In genomic region chr4:104942990-104943758, GRCh38 we compare ENCODE assay signal across 12 cellular contexts.
DNase-seq lines count a peak whose midpoint lies in the region; ATAC-seq lines count a peak whose summit lies in the region.
"Had no signal": no experiment of that assay in that cellular context is flagged by ENCODE, and none has a peak within 500 bp of the region (broad histone marks: within the 10 kb centered on the region; RNA-seq: fewer than 3 reads in every experiment).

No MANE protein-coding gene starts in this region.

- intact Hi-C loops in activated CD4-positive, alpha-beta T cell treated with anti-CD3 and anti-CD28 coated beads, Interleukin-2, amount 10 ng/mL, durations not matched to agents 24 days and 14 days (cut with micrococcal nuclease): no loop called here
- intact Hi-C loops in activated T-helper 1 cell treated with anti-CD3 and anti-CD28 coated beads, Interleukin-12 subunit alpha, Interleukin-12 subunit beta, Interleukin-2, Interleukin-4 antibody, amounts not matched to agents 30 ng/mL and 10 ng/mL and 1 ng/mL, durations not matched to agents 14 hours and 24 hours and 36 hours (cut with micrococcal nuclease): loop anchor here (2.0 to 5.0 kb wide), 2 partner anchors 24 to 119 kb away; no protein-coding TSS in a partner anchor

- peaks cover 14% of the 10 kb centered on the region for H3K9me3 Mint-ChIP-seq in activated CD4-positive, alpha-beta T cell treated with anti-CD3 and anti-CD28 coated beads, Interleukin-2, amount 10 ng/mL, durations not matched to agents 24 days and 14 days
- peaks cover 5% of the 10 kb centered on the region for H3K9me3 Mint-ChIP-seq in activated T-helper 1 cell treated with anti-CD3 and anti-CD28 coated beads, Interleukin-12 subunit alpha, Interleukin-12 subunit beta, Interleukin-2, Interleukin-4 antibody, amounts not matched to agents 30 ng/mL and 10 ng/mL and 1 ng/mL, durations not matched to agents 14 hours and 24 hours and 36 hours
- H3K9me3 Mint-ChIP-seq in stimulated activated memory B cell treated with anti-CD40 and anti-IgM and Interleukin-4, amounts not matched to agents 10 μg/mL and 1 μg/mL and 100 μg/mL, for 72 hours: no peaks in the 10 kb centered on the region

- peak; percentile 66 for DNase-seq in activated CD4-positive, alpha-beta T cell treated with anti-CD3 and anti-CD28 coated beads, Interleukin-2, amount 10 ng/mL, durations not matched to agents 24 days and 14 days
- no peak for DNase-seq in activated CD4-positive, alpha-beta T cell treated with anti-CD3 and anti-CD28 coated beads for 1 hour
- DNase-seq in activated T-helper 1 cell treated with anti-CD3 and anti-CD28 coated beads, Interleukin-12 subunit alpha, Interleukin-12 subunit beta, Interleukin-2, Interleukin-4 antibody, amounts not matched to agents 30 ng/mL and 10 ng/mL and 1 ng/mL, durations not matched to agents 14 hours and 24 hours and 36 hours (ENCODE audit: low spot score): no peak
- DNase-seq in dermis blood vessel endothelial cell: no peak
- DNase-seq in SHP77 treated with DMSO at 0.1 percent for 48 hours (lab: John Stamatoyannopoulos, UW): no peak
- no peak for DNase-seq in NCI-H1092 treated with DMSO at 0.1 percent for 48 hours (lab: John Stamatoyannopoulos, UW)
- DNase-seq: activated CD4-positive, alpha-beta T cell treated with anti-CD3 and anti-CD28 coated beads, Interleukin-2, amount 50 U/mL, for 48 hours; gastrocnemius medialis; NCI-H2107 had no signal

- H3K4me3 Mint-ChIP-seq in activated CD4-positive, alpha-beta T cell treated with anti-CD3 and anti-CD28 coated beads, Interleukin-2, amount 10 ng/mL, durations not matched to agents 24 days and 14 days: no peak overlapping the region
- H3K4me3 Mint-ChIP-seq in activated T-helper 1 cell treated with anti-CD3 and anti-CD28 coated beads, Interleukin-12 subunit alpha, Interleukin-12 subunit beta, Interleukin-2, Interleukin-4 antibody, amounts not matched to agents 30 ng/mL and 10 ng/mL and 1 ng/mL, durations not matched to agents 14 hours and 24 hours and 36 hours: no peak overlapping the region
- H3K4me3 Mint-ChIP-seq in stimulated activated memory B cell treated with anti-CD40 and anti-IgM and Interleukin-4, amounts not matched to agents 10 μg/mL and 1 μg/mL and 100 μg/mL, for 72 hours: no peak overlapping the region

- peaks cover 1% of the 10 kb centered on the region for H3K27me3 Mint-ChIP-seq in activated CD4-positive, alpha-beta T cell treated with anti-CD3 and anti-CD28 coated beads, Interleukin-2, amount 10 ng/mL, durations not matched to agents 24 days and 14 days
- H3K27me3 Mint-ChIP-seq in activated T-helper 1 cell treated with anti-CD3 and anti-CD28 coated beads, Interleukin-12 subunit alpha, Interleukin-12 subunit beta, Interleukin-2, Interleukin-4 antibody, amounts not matched to agents 30 ng/mL and 10 ng/mL and 1 ng/mL, durations not matched to agents 14 hours and 24 hours and 36 hours (ENCODE audit: insufficient read depth): peaks cover 3% of the 10 kb centered on the region
- no peaks in the 10 kb centered on the region for H3K27me3 Mint-ChIP-seq in stimulated activated memory B cell treated with anti-CD40 and anti-IgM and Interleukin-4, amounts not matched to agents 10 μg/mL and 1 μg/mL and 100 μg/mL, for 72 hours

- H3K4me1 Mint-ChIP-seq in activated CD4-positive, alpha-beta T cell treated with anti-CD3 and anti-CD28 coated beads, Interleukin-2, amount 10 ng/mL, durations not matched to agents 24 days and 14 days: peaks cover 9% of the 10 kb centered on the region
- peaks cover 23% of the 10 kb centered on the region for H3K4me1 Mint-ChIP-seq in activated T-helper 1 cell treated with anti-CD3 and anti-CD28 coated beads, Interleukin-12 subunit alpha, Interleukin-12 subunit beta, Interleukin-2, Interleukin-4 antibody, amounts not matched to agents 30 ng/mL and 10 ng/mL and 1 ng/mL, durations not matched to agents 14 hours and 24 hours and 36 hours (ENCODE audit: low read depth)
- H3K4me1 Mint-ChIP-seq in stimulated activated memory B cell treated with anti-CD40 and anti-IgM and Interleukin-4, amounts not matched to agents 10 μg/mL and 1 μg/mL and 100 μg/mL, for 72 hours: no peaks in the 10 kb centered on the region

- no peaks in the 10 kb centered on the region for H3K36me3 Mint-ChIP-seq in activated CD4-positive, alpha-beta T cell treated with anti-CD3 and anti-CD28 coated beads, Interleukin-2, amount 10 ng/mL, durations not matched to agents 24 days and 14 days (ENCODE audit: low read depth)
- peaks cover 5% of the 10 kb centered on the region for H3K36me3 Mint-ChIP-seq in activated T-helper 1 cell treated with anti-CD3 and anti-CD28 coated beads, Interleukin-12 subunit alpha, Interleukin-12 subunit beta, Interleukin-2, Interleukin-4 antibody, amounts not matched to agents 30 ng/mL and 10 ng/mL and 1 ng/mL, durations not matched to agents 14 hours and 24 hours and 36 hours (ENCODE audit: low read depth)
- H3K36me3 Mint-ChIP-seq in stimulated activated memory B cell treated with anti-CD40 and anti-IgM and Interleukin-4, amounts not matched to agents 10 μg/mL and 1 μg/mL and 100 μg/mL, for 72 hours: no peaks in the 10 kb centered on the region

- ATAC-seq in HG02852 (IDR thresholded peaks at IDR 0.05; ENCODE audit: unreplicated experiment): peak; percentile 73
- ATAC-seq in stimulated activated memory B cell treated with anti-CD40 and anti-IgM and Interleukin-4, amounts not matched to agents 10 μg/mL and 1 μg/mL and 100 μg/mL, for 72 hours: no peak
- ATAC-seq: gastrocnemius medialis, HepG2 had no signal

- H3K27ac Mint-ChIP-seq in activated CD4-positive, alpha-beta T cell treated with anti-CD3 and anti-CD28 coated beads, Interleukin-2, amount 10 ng/mL, durations not matched to agents 24 days and 14 days: peak overlapping the region; percentile 2
- H3K27ac Mint-ChIP-seq in activated T-helper 1 cell treated with anti-CD3 and anti-CD28 coated beads, Interleukin-12 subunit alpha, Interleukin-12 subunit beta, Interleukin-2, Interleukin-4 antibody, amounts not matched to agents 30 ng/mL and 10 ng/mL and 1 ng/mL, durations not matched to agents 14 hours and 24 hours and 36 hours: peak overlapping the region; percentile 19
- peak overlapping the region; percentile 19 for H3K27ac Mint-ChIP-seq in stimulated activated memory B cell treated with anti-CD40 and anti-IgM and Interleukin-4, amounts not matched to agents 10 μg/mL and 1 μg/mL and 100 μg/mL, for 72 hours
